8 cellular contexts compared by ENCODE assay signal in the genomic region with DNA sequence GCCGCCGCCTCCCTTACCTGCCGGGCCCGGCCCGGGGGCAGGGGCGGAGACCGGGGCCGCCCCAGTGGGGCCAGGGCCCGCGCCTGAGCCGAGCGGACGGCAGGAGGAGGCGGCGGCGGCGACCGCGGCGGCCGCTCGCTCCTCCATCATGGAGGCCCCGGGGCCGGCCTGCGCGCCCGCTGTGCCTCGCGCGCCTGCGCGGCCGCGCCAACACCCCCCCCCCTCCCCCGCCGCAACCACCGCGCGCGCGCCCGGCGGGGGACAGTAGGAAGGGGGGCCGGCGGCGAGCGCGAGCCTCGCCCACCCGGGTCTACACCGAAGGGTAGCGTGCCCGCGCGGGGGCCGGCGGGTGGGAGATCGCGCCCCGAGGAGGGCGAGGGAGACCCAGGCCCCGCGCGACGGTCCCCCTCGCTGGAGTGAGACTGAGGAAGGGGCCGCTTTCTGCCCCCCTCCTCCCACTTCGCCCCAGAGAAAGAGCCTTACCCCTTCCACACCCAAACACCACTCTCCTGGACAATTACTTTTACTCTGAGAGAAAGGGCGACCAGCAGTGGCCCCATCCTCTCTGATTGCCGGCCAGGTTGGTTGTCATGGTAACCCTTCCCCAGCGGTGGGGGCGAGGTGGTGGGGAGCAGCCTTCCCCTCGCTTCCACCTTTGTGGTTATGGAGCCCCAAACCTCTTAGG. TPM values are rescaled to one million over a fixed set of nuclear protein-coding genes. Genes with fewer than 3 reads are reported as not detected.
DNase-seq lines count a peak whose midpoint lies in the region; ATAC-seq and TF ChIP-seq lines count a peak whose summit lies in the region.

A gene with protein sequence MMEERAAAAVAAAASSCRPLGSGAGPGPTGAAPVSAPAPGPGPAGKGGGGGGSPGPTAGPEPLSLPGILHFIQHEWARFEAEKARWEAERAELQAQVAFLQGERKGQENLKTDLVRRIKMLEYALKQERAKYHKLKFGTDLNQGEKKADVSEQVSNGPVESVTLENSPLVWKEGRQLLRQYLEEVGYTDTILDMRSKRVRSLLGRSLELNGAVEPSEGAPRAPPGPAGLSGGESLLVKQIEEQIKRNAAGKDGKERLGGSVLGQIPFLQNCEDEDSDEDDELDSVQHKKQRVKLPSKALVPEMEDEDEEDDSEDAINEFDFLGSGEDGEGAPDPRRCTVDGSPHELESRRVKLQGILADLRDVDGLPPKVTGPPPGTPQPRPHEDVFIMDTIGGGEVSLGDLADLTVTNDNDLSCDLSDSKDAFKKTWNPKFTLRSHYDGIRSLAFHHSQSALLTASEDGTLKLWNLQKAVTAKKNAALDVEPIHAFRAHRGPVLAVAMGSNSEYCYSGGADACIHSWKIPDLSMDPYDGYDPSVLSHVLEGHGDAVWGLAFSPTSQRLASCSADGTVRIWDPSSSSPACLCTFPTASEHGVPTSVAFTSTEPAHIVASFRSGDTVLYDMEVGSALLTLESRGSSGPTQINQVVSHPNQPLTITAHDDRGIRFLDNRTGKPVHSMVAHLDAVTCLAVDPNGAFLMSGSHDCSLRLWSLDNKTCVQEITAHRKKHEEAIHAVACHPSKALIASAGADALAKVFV (minus strand): TSS at position 170 of the 685 bp plus-strand sequence. CDS start 20 bp downstream, at position 150.

- peaks cover 4% of the 10 kb centered on the region; the same call in 1 of the 2 replicates for H3K36me3 Mint-ChIP-seq in HFFc6 (ENCODE audit: low read depth)
- peaks cover 19% of the 10 kb centered on the region for H3K36me3 Mint-ChIP-seq in stimulated activated naive CD8-positive, alpha-beta T cell treated with anti-CD3 and anti-CD28 coated beads, Interleukin-15, Interleukin-2, amounts not matched to agents 100 ng/mL and 50 ng/mL, for 24 hours (ENCODE audit: low read depth)

- peak within 1 kb of the TSS; percentile 96 for H3K4me3 Mint-ChIP-seq in HFFc6
- peak within 1 kb of the TSS; percentile 94 for H3K4me3 Mint-ChIP-seq in stimulated activated naive CD8-positive, alpha-beta T cell treated with anti-CD3 and anti-CD28 coated beads, Interleukin-15, Interleukin-2, amounts not matched to agents 100 ng/mL and 50 ng/mL, for 24 hours

- no peak for TF ChIP-seq CTCF in HFFc6 (IDR thresholded peaks at IDR 0.05)
- TF ChIP-seq CTCF in epithelial cell of proximal tubule (conservative IDR thresholded peaks at IDR 0.05; ENCODE audit: low read depth, low read length) = no peak

- DNase-seq in GDM1 (lab: John Stamatoyannopoulos, UW) (peak; percentile 51), HFFc6 (no peak), NCI-H226 (peak; percentile 35), activated T-cell treated with anti-CD3 and anti-CD28 coated beads for 24 hours (ENCODE audit: low read depth) (peak; percentile 46), epithelial cell of proximal tubule (ENCODE audit: low read depth) (no peak)

- H3K36me3 ChIP-seq in mucosa of stomach (ENCODE audit: control insufficient read depth, insufficient read depth, low read length) = no peaks in the 10 kb centered on the region

- peak within 1 kb of the TSS; percentile 90 for H3K27ac Mint-ChIP-seq in HFFc6
- H3K27ac Mint-ChIP-seq in stimulated activated naive CD8-positive, alpha-beta T cell treated with anti-CD3 and anti-CD28 coated beads, Interleukin-15, Interleukin-2, amounts not matched to agents 100 ng/mL and 50 ng/mL, for 24 hours = peak within 1 kb of the TSS; percentile 93

- H3K27me3 Mint-ChIP-seq in HFFc6 (ENCODE audit: insufficient read depth) = no peaks in the 10 kb centered on the region; the same call in 1 of the 2 replicates
- H3K27me3 Mint-ChIP-seq in stimulated activated naive CD8-positive, alpha-beta T cell treated with anti-CD3 and anti-CD28 coated beads, Interleukin-15, Interleukin-2, amounts not matched to agents 100 ng/mL and 50 ng/mL, for 24 hours = no peaks in the 10 kb centered on the region

- peaks cover 18% of the 10 kb centered on the region for H3K4me1 ChIP-seq in mucosa of stomach (ENCODE audit: control insufficient read depth, insufficient read depth, low read length)

- H3K4me3 ChIP-seq in epithelial cell of proximal tubule (ENCODE audit: low read depth, low read length) = peak within 1 kb of the TSS; percentile 83
- peak within 1 kb of the TSS; percentile 77 for H3K4me3 ChIP-seq in mucosa of stomach (ENCODE audit: low read length)

- no peaks in the 10 kb centered on the region for H3K9me3 ChIP-seq in mucosa of stomach (ENCODE audit: control insufficient read depth, low read length)

- peak within 1 kb of the TSS; percentile 92 for H3K9ac ChIP-seq in mucosa of stomach (ENCODE audit: low read length)

- H3K27me3 ChIP-seq in mucosa of stomach (ENCODE audit: control insufficient read depth, insufficient read depth, low read length) = no peaks in the 10 kb centered on the region

- peaks cover 36% of the 10 kb centered on the region for H3K4me1 Mint-ChIP-seq in HFFc6 (ENCODE audit: low read depth)
- H3K4me1 Mint-ChIP-seq in stimulated activated naive CD8-positive, alpha-beta T cell treated with anti-CD3 and anti-CD28 coated beads, Interleukin-15, Interleukin-2, amounts not matched to agents 100 ng/mL and 50 ng/mL, for 24 hours (ENCODE audit: low read depth) = peaks cover 51% of the 10 kb centered on the region

- no peaks in the 10 kb centered on the region for H3K9me3 Mint-ChIP-seq in HFFc6
- H3K9me3 Mint-ChIP-seq in stimulated activated naive CD8-positive, alpha-beta T cell treated with anti-CD3 and anti-CD28 coated beads, Interleukin-15, Interleukin-2, amounts not matched to agents 100 ng/mL and 50 ng/mL, for 24 hours = no peaks in the 10 kb centered on the region

- no peak for ATAC-seq in HG03439 (IDR thresholded peaks at IDR 0.05; ENCODE audit: unreplicated experiment)

RNA-seq across cellular contexts. Expression of the gene that starts here (rescaled TPM):
- 10 to 100 TPM; 53.6 to 60.8 (median 58.3) TPM for total RNA-seq in HFFc6 (2021; fragmentation: NEBNext Ultra II Directional; extraction: Animal tissue kit (Norgen Biotek cat#: 25700))
- total RNA-seq in epithelial cell of proximal tubule = 62.1 and 95.0 TPM in 2 replicates

Comparison
In these comparisons a context has a peak if more than half of its experiments do, and no peak if none do; other contexts are left out.
1. DNase-seq: peak in GDM1 (single experiment), NCI-H226 (single experiment) and activated T-cell treated with anti-CD3 and anti-CD28 coated beads for 24 hours (single experiment); none in HFFc6 (single experiment) and epithelial cell of proximal tubule (single experiment).